5 cellular contexts compared by ENCODE assay signal in genomic region chr11:89669993-89670669, GRCh38. TPM values are rescaled to one million over a fixed set of nuclear protein-coding genes. Genes with fewer than 3 reads are reported as not detected.
"Had no signal": no experiment of that assay in that cellular context is flagged by ENCODE, and none has a peak within 500 bp of the region (broad histone marks: within the 10 kb centered on the region; RNA-seq: fewer than 3 reads in every experiment).

No MANE protein-coding gene starts in this region.

RNA-seq across cellular contexts. Expression of gene TRIM77, which starts 40.0 kb away (rescaled TPM):
- total RNA-seq: M059J, PC-3, Peyer's patch, Right ventricle myocardium superior, SJSA1 had no signal
